31 cellular contexts compared by ENCODE assay signal in genomic region chr1:80293818-80294217, GRCh38.
"Had no signal": no experiment of that assay in that cellular context is flagged by ENCODE, and none has a peak within 500 bp of the region (broad histone marks: within the 10 kb centered on the region; RNA-seq: fewer than 3 reads in every experiment).

No MANE protein-coding gene starts in this region.

- FAIRE-seq: TTC549 had no signal

- ATAC-seq: activated CD8-positive, alpha-beta T cell treated with anti-CD3 and anti-CD28 coated beads for 36 hours; activated T-cell treated with anti-CD3 and anti-CD28 coated beads, Interleukin-2, amount 50 U/mL, for 72 hours; activated T-helper 17 cell treated with anti-CD3 and anti-CD28 coated beads, Interleukin-2, amount 50 U/mL, for 72 hours had no signal

- H3K36me3 ChIP-seq: ascending aorta, cardiac muscle cell had no signal

- H3K27me3 ChIP-seq: ascending aorta, cardiac muscle cell had no signal

- DNase-seq: activated CD4-positive, alpha-beta T cell treated with anti-CD3 and anti-CD28 coated beads, Interleukin-2, amount 10 ng/mL, durations not matched to agents 24 days and 14 days; activated CD4-positive, alpha-beta T cell treated with anti-CD3 and anti-CD28 coated beads, Interleukin-2, amount 50 U/mL, for 4 hours; activated CD8-positive, alpha-beta T cell treated with anti-CD3 and anti-CD28 coated beads for 36 hours; activated effector memory CD4-positive, alpha-beta T cell treated with anti-CD3 and anti-CD28 coated beads, Interleukin-2, amount 50 U/mL, for 16 hours; activated naive CD4-positive, alpha-beta T cell; activated naive CD4-positive, alpha-beta T cell treated with anti-CD3 and anti-CD28 coated beads, Interleukin-2, amount 50 U/mL, for 16 hours; activated naive CD8-positive, alpha-beta T cell treated with anti-CD3 and anti-CD28 coated beads for 36 hours; activated T-cell treated with anti-CD3 and anti-CD28 coated beads, Interleukin-2, amount 50 U/mL, for 1 hour; activated T-cell treated with anti-CD3 and anti-CD28 coated beads, Interleukin-2, amount 50 U/mL, for 72 hours; amygdala; Kasumi-1; MM.1S; MV-4-11; NCI-H1092; NCI-H1436 treated with DMSO at 0.1 percent for 48 hours; NCI-H1694 treated with DMSO at 0.1 percent for 48 hours; NCI-H2029 treated with DMSO at 0.1 percent for 48 hours; NCI-H2107; NCI-H2171; NCI-H510A; NCI-H526; NCI-H748 treated with DMSO at 0.1 percent for 48 hours; NK-92 treated with Interleukin-12 subunit alpha and Interleukin-12 subunit beta, amount 100 ng/mL, for 24 hours; Right ventricle myocardium superior; SW 1271; T-helper 1 cell; T-helper 2 cell had no signal

- H3K4me3 ChIP-seq: ascending aorta, cardiac muscle cell had no signal

- H3K27ac ChIP-seq: ascending aorta, cardiac muscle cell had no signal

- H3K9me3 ChIP-seq: ascending aorta had no signal

- H3K4me1 ChIP-seq: ascending aorta had no signal
